In genomic region chr5:6686916-6687409, GRCh38 we compare ENCODE assay signal across 10 cellular contexts. TPM values are rescaled to one million over a fixed set of nuclear protein-coding genes. Genes with fewer than 3 reads are reported as not detected.
A peak's percentile ranks its signal among the peaks of the same experiment; 100 is the strongest.
DNase-seq lines count a peak whose midpoint lies in the region; ATAC-seq and TF ChIP-seq lines count a peak whose summit lies in the region.
"Had no signal": no experiment of that assay in that cellular context is flagged by ENCODE, and none has a peak within 500 bp of the region (broad histone marks: within the 10 kb centered on the region; RNA-seq: fewer than 3 reads in every experiment).

No MANE protein-coding gene starts in this region.

- H2AK5ac ChIP-seq in neuronal stem cell (ENCODE audit: low read depth, low read length) = no peak overlapping the region

- H2AFZ ChIP-seq in neuronal stem cell (ENCODE audit: low read length) = peak overlapping the region; percentile 85

- H3K4me3 Mint-ChIP-seq in T-helper 17 cell = peak overlapping the region; percentile 32
- H3K4me3 Mint-ChIP-seq in glutamatergic neuron (ENCODE audit: unreplicated experiment) = peak overlapping the region; percentile 34

- no peak for TF ChIP-seq EP300 in suprapubic skin (IDR thresholded peaks at IDR 0.05)

- DNase-seq in ELR (ENCODE audit: low read depth) (peak; percentile 56), T-helper 17 cell (no peak), glutamatergic neuron (peak; percentile 57), neuronal stem cell (ENCODE audit: low spot score) (peak; percentile 69), suprapubic skin (ENCODE audit: low spot score in 2 of 2) (no peak), H4 (ENCODE audit: low spot score) (no peak), NCI-H526 treated with DMSO at 0.1 percent for 48 hours (lab: John Stamatoyannopoulos, UW) (no peak)
- DNase-seq: effector memory CD4-positive, alpha-beta T cell; NCI-H524 treated with DMSO at 0.1 percent for 48 hours had no signal

- H3K4me1 ChIP-seq in neuronal stem cell (ENCODE audit: control insufficient read depth in 2 of 2, insufficient read depth in 1 of 2, low read depth in 1 of 2, low read length in 2 of 2) (peaks cover 3% of the 10 kb centered on the region in 2 donors), suprapubic skin (peaks cover 5% of the 10 kb centered on the region)

- no peak for TF ChIP-seq POLR2A in suprapubic skin (IDR thresholded peaks at IDR 0.05)

- H3K36me3 Mint-ChIP-seq in T-helper 17 cell (ENCODE audit: low read depth) = peaks cover 3% of the 10 kb centered on the region
- H3K36me3 Mint-ChIP-seq in glutamatergic neuron (ENCODE audit: unreplicated experiment) = no peaks in the 10 kb centered on the region

- H3K27ac ChIP-seq in neuronal stem cell (replicated peaks; ENCODE audit: low read length) (no peak overlapping the region), suprapubic skin (no peak overlapping the region)

- H3K9me3 ChIP-seq in T-helper 17 cell (ENCODE audit: control insufficient read depth, low read length, poor library complexity, severe bottlenecking) (no peaks in the 10 kb centered on the region), neuronal stem cell (replicated peaks in 1 of 2; ENCODE audit: control insufficient read depth in 2 of 2, insufficient read depth in 1 of 2, low read depth in 1 of 2, low read length in 2 of 2) (peaks cover 0 to 4% of the 10 kb centered on the region in 2 donors), suprapubic skin (no peaks in the 10 kb centered on the region)

- no peak overlapping the region for H3K9ac ChIP-seq in neuronal stem cell (ENCODE audit: low read depth, low read length, poor library complexity)

- H3K27me3 ChIP-seq in neuronal stem cell (ENCODE audit: control insufficient read depth in 3 of 3, insufficient read depth in 3 of 3, low read depth in 1 of 3, low read length in 3 of 3) (peaks cover 0 to 11% (median 5%) of the 10 kb centered on the region in 3 experiments), suprapubic skin (peaks cover 2% of the 10 kb centered on the region)

- H3K4ac ChIP-seq in neuronal stem cell (ENCODE audit: low read length) = no peak overlapping the region

- ATAC-seq in T-helper 17 cell = peak; percentile 62
- ATAC-seq in HG03571 (IDR thresholded peaks at IDR 0.05; ENCODE audit: unreplicated experiment) = no peak

- no peak for TF ChIP-seq CTCF in glutamatergic neuron (IDR thresholded peaks at IDR 0.05; ENCODE audit: partially characterized antibody, unreplicated experiment)
- no peak for TF ChIP-seq CTCF in suprapubic skin (IDR thresholded peaks at IDR 0.05)

- no peaks in the 10 kb centered on the region for H3K36me3 ChIP-seq in neuronal stem cell (replicated peaks in 1 of 2; ENCODE audit: control insufficient read depth in 2 of 2, insufficient read depth in 2 of 2, low read length in 2 of 2)
- no peaks in the 10 kb centered on the region for H3K36me3 ChIP-seq in suprapubic skin

- peak overlapping the region; percentile 50 to 53 for H3K4me3 ChIP-seq in neuronal stem cell (ENCODE audit: low read length in 2 of 2)
- H3K4me3 ChIP-seq in suprapubic skin = no peak overlapping the region

- H3K4me2 ChIP-seq in neuronal stem cell (ENCODE audit: insufficient read depth, low read length, poor library complexity, severe bottlenecking) = peak overlapping the region; percentile 37

- H3K27me3 Mint-ChIP-seq in T-helper 17 cell (peaks cover 39% of the 10 kb centered on the region), glutamatergic neuron (ENCODE audit: unreplicated experiment) (peaks cover 6% of the 10 kb centered on the region)

- no peak overlapping the region for H3K18ac ChIP-seq in neuronal stem cell (ENCODE audit: low read length)

- H2BK12ac ChIP-seq in neuronal stem cell (ENCODE audit: low read length) = no peak overlapping the region

- H2BK5ac ChIP-seq in neuronal stem cell (ENCODE audit: low read length) = no peak overlapping the region

- H3K79me1 ChIP-seq in neuronal stem cell (ENCODE audit: low read depth, low read length) = no peaks in the 10 kb centered on the region

- H3K23ac ChIP-seq in neuronal stem cell (ENCODE audit: low read depth, low read length, poor library complexity) = no peak overlapping the region

- no CpG with 5 or more reads among the region's 22 CpGs for WGBS in neuronal stem cell (ENCODE audit: extremely low coverage in 2 of 2, insufficient read length in 2 of 2, insufficient replicate concordance in 1 of 2), 2 donors
- WGBS in suprapubic skin = 6% methylated on average over 22 of the region's 22 CpGs

- H2BK15ac ChIP-seq in neuronal stem cell (ENCODE audit: low read length) = no peak overlapping the region

- H3K27ac Mint-ChIP-seq in T-helper 17 cell (no peak overlapping the region), glutamatergic neuron (ENCODE audit: unreplicated experiment) (no peak overlapping the region)

- H3K4me1 Mint-ChIP-seq in T-helper 17 cell (peaks cover 3% of the 10 kb centered on the region), glutamatergic neuron (ENCODE audit: low read depth, unreplicated experiment) (peaks cover 5% of the 10 kb centered on the region)

- H2BK120ac ChIP-seq in neuronal stem cell (ENCODE audit: low read depth, low read length) = no peak overlapping the region

- H3K9me3 Mint-ChIP-seq in glutamatergic neuron (ENCODE audit: unreplicated experiment) = no peaks in the 10 kb centered on the region

- no peak overlapping the region for H4K8ac ChIP-seq in neuronal stem cell (ENCODE audit: low read depth, low read length)

- H3K14ac ChIP-seq in neuronal stem cell (ENCODE audit: low read length) = no peak overlapping the region

- H4K91ac ChIP-seq in neuronal stem cell (ENCODE audit: low read depth, low read length, poor library complexity) = no peak overlapping the region

RNA-seq across cellular contexts. Expression of gene TENT4A, which starts 26.3 kb away (rescaled TPM):
- total RNA-seq in T-helper 17 cell = 10 to 100 TPM; 54.7 to 59.4 TPM
- total RNA-seq in glutamatergic neuron (ENCODE audit: unreplicated experiment) = 23.7 TPM
- polyA plus RNA-seq in neuronal stem cell (2013, experiment 1 of 2) = 27.1 TPM
- 25.7 TPM for polyA plus RNA-seq in neuronal stem cell (2013, experiment 2 of 2)
- total RNA-seq in suprapubic skin = 10 to 100 TPM; 36.4 to 67.3 (median 42.4) TPM
- total RNA-seq in H4 (2014; rRNA removed; shearing (Covaris generic)) = 3.9 and 6.2 TPM in 2 replicates

RNA-seq across cellular contexts. Expression of gene SRD5A1, which starts 53.7 kb away (rescaled TPM):
- total RNA-seq in T-helper 17 cell = 1 to 10 TPM; 3.7 to 4.4 TPM
- 47.2 TPM for total RNA-seq in glutamatergic neuron (ENCODE audit: unreplicated experiment)
- 10.9 TPM for polyA plus RNA-seq in neuronal stem cell (2013, experiment 1 of 2)
- polyA plus RNA-seq in neuronal stem cell (2013, experiment 2 of 2) = 10.5 TPM
- total RNA-seq in suprapubic skin = 10 to 100 TPM; 62.7 to 86.8 (median 74.8) TPM
- 23.2 and 34.9 TPM in 2 replicates for total RNA-seq in H4 (2014; rRNA removed; shearing (Covaris generic))

RNA-seq across cellular contexts. Expression of gene NSUN2, which starts 54.1 kb away (rescaled TPM):
- total RNA-seq in T-helper 17 cell (10 to 100 TPM; 49.1 to 60.1 TPM), glutamatergic neuron (ENCODE audit: unreplicated experiment) (60.3 TPM), suprapubic skin (10 to 100 TPM; 48.8 to 90.8 (median 56.4) TPM)
- polyA plus RNA-seq in neuronal stem cell (2013, experiment 1 of 2) = 21.5 TPM
- 21.4 TPM for polyA plus RNA-seq in neuronal stem cell (2013, experiment 2 of 2)
- total RNA-seq in H4 (2014; rRNA removed; shearing (Covaris generic)) = 53.5 and 63.2 TPM in 2 replicates

Comparison
In these comparisons a context has a peak if more than half of its experiments do, and no peak if none do; other contexts are left out.
1. DNase-seq: peak in ELR (single experiment), glutamatergic neuron (single experiment) and neuronal stem cell (single experiment); none in T-helper 17 cell (0 of 3), suprapubic skin (0 of 2), H4 (single experiment) and NCI-H526 treated with DMSO at 0.1 percent for 48 hours (single experiment).